ENCODE assay signal across 8 cellular contexts in genomic region chr17:59829217-59830006, GRCh38.
DNase-seq lines count a peak whose midpoint lies in the region; ATAC-seq, FAIRE-seq and TF ChIP-seq lines count a peak whose summit lies in the region.
"Had no signal": no experiment of that assay in that cellular context is flagged by ENCODE, and none has a peak within 500 bp of the region (broad histone marks: within the 10 kb centered on the region; RNA-seq: fewer than 3 reads in every experiment).

No MANE protein-coding gene starts in this region.

- POLR2A ChIA-PET in K562 (lab: Yijun Ruan, JAX): interaction anchor here (1.0 to 3.5 kb wide), 7 partner anchors 9 to 122 kb away, joined by 3 to 28 read pairs (median 4); partner anchors contain the start of genes PTRH2 and VMP1

- H4K20me1 ChIP-seq in K562 (replicated peaks; ENCODE audit: control insufficient read depth, insufficient read depth, low read length): no peaks in the 10 kb centered on the region

- intact Hi-C loops in K562 (cut with micrococcal nuclease): loop anchor here (1.0 kb wide), 1 partner anchor 8 kb away; no protein-coding TSS in a partner anchor

- peak; percentile 39; the same call in 1 of the 2 replicates for TF ChIP-seq POLR2A in K562 (conservative IDR thresholded peaks at IDR 0.05)

- CTCF ChIA-PET in K562 (lab: Yijun Ruan, JAX; ENCODE audit: low intra/inter-chr PET ratio): no interaction called here

- peak overlapping the region; percentile 56 for H3K4me2 ChIP-seq in K562 (ENCODE audit: insufficient read depth, low read length)

- TF ChIP-seq RAD21 in K562 (CRISPR knock-in tag; conservative IDR thresholded peaks at IDR 0.05 in 1 of 2, IDR thresholded peaks at IDR 0.05 in 1 of 2): no peak

- FAIRE-seq in K562 (lab: Jason Lieb, UNC): peak; percentile 93

- in situ Hi-C loops in K562 (cut with MboI): no loop called here

- no peaks in the 10 kb centered on the region for H3K27me3 ChIP-seq in K562 (ENCODE audit: control insufficient read depth in 2 of 2, insufficient read depth in 2 of 2, low read length in 2 of 2)

- no peaks in the 10 kb centered on the region for H3K9me1 ChIP-seq in K562 (ENCODE audit: control insufficient read depth, insufficient read depth, low read length)

- H3K4me1 ChIP-seq in K562 (replicated peaks in 1 of 2; ENCODE audit: control insufficient read depth in 2 of 2, insufficient read depth in 2 of 2, low read length in 2 of 2): peaks cover 9 to 66% of the 10 kb centered on the region in 2 experiments; a peak in 4 of 5 replicates

- H3K9ac ChIP-seq in K562 (ENCODE audit: insufficient read depth in 1 of 2, low read depth in 2 of 2, low read length in 2 of 2): peak overlapping the region in 1 of 2 experiments; percentile 61; a peak in 2 of 4 replicates

- H2AFZ ChIP-seq in K562 (ENCODE audit: low read depth, low read length): peak overlapping the region; percentile 6; the same call in 1 of the 2 replicates

- peaks cover 16% of the 10 kb centered on the region for H3K79me2 ChIP-seq in K562 (ENCODE audit: control insufficient read depth, insufficient read depth, low read length)

- no peaks in the 10 kb centered on the region for H3K9me3 ChIP-seq in K562 (replicated peaks; ENCODE audit: control insufficient read depth, insufficient read depth, low read depth, low read length)

- no peaks in the 10 kb centered on the region for H3K9me3 Mint-ChIP-seq in type B pancreatic cell
- H3K9me3 Mint-ChIP-seq: neural crest cell had no signal

- H3K36me3 ChIP-seq in K562 (ENCODE audit: control insufficient read depth, insufficient read depth, low read length): peaks cover 2% of the 10 kb centered on the region; the same call in 1 of the 3 replicates

- H3K4me3 Mint-ChIP-seq in type B pancreatic cell: peak overlapping the region; percentile 60
- H3K4me3 Mint-ChIP-seq: neural crest cell had no signal

- no peaks in the 10 kb centered on the region for H3K27me3 Mint-ChIP-seq in type B pancreatic cell

- peak overlapping the region; percentile 88 for H3K27ac Mint-ChIP-seq in type B pancreatic cell

- ATAC-seq in GM21367 (IDR thresholded peaks at IDR 0.05; ENCODE audit: unreplicated experiment): peak; percentile 69
- peak; percentile 91 for ATAC-seq in K562
- peak; percentile 88 for ATAC-seq in left lobe of liver

- H3K27ac ChIP-seq in K562 (ENCODE audit: extremely low read depth, low read depth, low read length): peak overlapping the region; percentile 91

- 0 out of 2 replicates have a peak overlapping the region, but pooled peaks have one; percentile 4 for H3K4me3 ChIP-seq in K562

- 0% methylated on average over 4 of the region's 4 CpGs for WGBS in K562 (ENCODE audit: insufficient coverage, low coverage, missing lambda C conversion rate)

- peak; percentile 95 for TF ChIP-seq EP300 in K562 (IDR thresholded peaks at IDR 0.05; ENCODE audit: low read length)

- peaks cover 48% of the 10 kb centered on the region for H3K4me1 Mint-ChIP-seq in type B pancreatic cell (ENCODE audit: unreplicated experiment)

- DNase-seq in GDM1 (lab: John Stamatoyannopoulos, UW) (peak; percentile 57), HK-2 (ENCODE audit: unreplicated experiment) (peak; percentile 55), NOMO-1 treated with DMSO at 0.1 percent for 48 hours (lab: John Stamatoyannopoulos, UW; ENCODE audit: unreplicated experiment) (peak; percentile 98), K562 (ENCODE audit: extremely low read depth in 1 of 4, low spot score in 3 of 4) (peak; percentile 52 to 91 (median 68)), left lobe of liver (ENCODE audit: low spot score) (no peak), type B pancreatic cell (ENCODE audit: extremely low spot score, unreplicated experiment) (no peak)

- H3K36me3 Mint-ChIP-seq in type B pancreatic cell: peaks cover 6% of the 10 kb centered on the region

- TSS peak; percentile 89 for BruUV-seq in K562 (replicated peaks; lab: Mats Ljungman, UMichigan)

- TF ChIP-seq CTCF in K562 (IDR thresholded peaks at IDR 0.05 in 2 of 3, conservative IDR thresholded peaks at IDR 0.05 in 1 of 3; ENCODE audit: insufficient read depth in 2 of 3, low read depth in 1 of 3, low read length in 3 of 3) (no peak), type B pancreatic cell (conservative IDR thresholded peaks at IDR 0.05) (no peak)

TF ChIP-seq in K562, 482 proteins besides CTCF, POLR2A, EP300 and RAD21 (continues in another document):
- TF ChIP-seq ZNF24 (IDR thresholded peaks at IDR 0.05) (no peak), SP2 (IDR thresholded peaks at IDR 0.05; ENCODE audit: extremely low read depth, low read depth, low read length, poor library complexity, severe bottlenecking) (no peak), E2F1 (CRISPR knock-in tag; IDR thresholded peaks at IDR 0.05) (no peak), ZZZ3 (IDR thresholded peaks at IDR 0.05) (no peak), ZNF639 (CRISPR knock-in tag; conservative IDR thresholded peaks at IDR 0.05 in 1 of 2, IDR thresholded peaks at IDR 0.05 in 1 of 2) (peak in 1 of 2 experiments; percentile 75; a peak in 1 of 4 replicates), SMAD2 (IDR thresholded peaks at IDR 0.05; ENCODE audit: low read depth, low read length) (no peak), KAT7 (CRISPR knock-in tag; IDR thresholded peaks at IDR 0.05; ENCODE audit: borderline replicate concordance) (no peak), MLX (CRISPR knock-in tag; conservative IDR thresholded peaks at IDR 0.05) (no peak), PHF21A (IDR thresholded peaks at IDR 0.05; ENCODE audit: borderline replicate concordance, low read depth) (no peak), SOX6 (IDR thresholded peaks at IDR 0.05) (peak; percentile 84), CREB1 (IDR thresholded peaks at IDR 0.05) (0 out of 2 replicates have a peak, but pooled peaks have one; percentile 31), CREB1 (CRISPR knock-in tag; IDR thresholded peaks at IDR 0.05) (no peak), BCLAF1 (IDR thresholded peaks at IDR 0.05; ENCODE audit: borderline replicate concordance in 1 of 2, control insufficient read depth in 1 of 2, low read depth in 2 of 2, low read length in 1 of 2) (no peak), MAFG (tag; conservative IDR thresholded peaks at IDR 0.05) (peak; percentile 97), SNRNP70 (optimal IDR thresholded peaks at IDR 0.05; ENCODE audit: low read depth, low read length) (no peak), MTA2 (IDR thresholded peaks at IDR 0.05; ENCODE audit: low read depth) (no peak), TARDBP (IDR thresholded peaks at IDR 0.05) (no peak)

Comparison
In these comparisons a context has a peak if more than half of its experiments do, and no peak if none do; other contexts are left out.
1. DNase-seq: peak in GDM1 (single experiment), HK-2 (single experiment), NOMO-1 treated with DMSO at 0.1 percent for 48 hours (single experiment) and K562 (4 of 4); none in left lobe of liver (single experiment) and type B pancreatic cell (single experiment).
2. Peak in every context shown above with its lines, with median percentiles within 50 percentile points of each other: ATAC-seq.